7 cellular contexts compared by ENCODE assay signal in genomic region chr16:47084198-47084597, GRCh38.
"Had no signal": no experiment of that assay in that cellular context is flagged by ENCODE, and none has a peak within 500 bp of the region (broad histone marks: within the 10 kb centered on the region; RNA-seq: fewer than 3 reads in every experiment).

No MANE protein-coding gene starts in this region.

- H3K4me3 ChIP-seq: GM12878 had no signal

- DNase-seq: GDM1, GF-D8 had no signal

- ATAC-seq: GM12878 had no signal

- FAIRE-seq: G401.6, GM12878, GM12891, GM18507, GM19239 had no signal
